ENCODE assay signal across 1 cellular context in genomic region chrX:78831523-78831922, GRCh38.
TF ChIP-seq lines count a peak whose summit lies in the region.

No MANE protein-coding gene starts in this region.

TF ChIP-seq in SK-N-SH, 30 proteins besides CTCF, POLR2A, EP300 and RAD21 (continued from another document):
- TF ChIP-seq REST (IDR thresholded peaks at IDR 0.05; ENCODE audit: low read depth, low read length): no peak
TF ChIP-seq in SK-N-SH: peak in this region for 0.
